In genomic region chr1:30754684-30755171, GRCh38 we compare ENCODE assay signal across 8 cellular contexts. TPM values are rescaled to one million over a fixed set of nuclear protein-coding genes. Genes with fewer than 3 reads are reported as not detected.
DNase-seq lines count a peak whose midpoint lies in the region; ATAC-seq, FAIRE-seq and TF ChIP-seq lines count a peak whose summit lies in the region.

No MANE protein-coding gene starts in this region.

- peak overlapping the region; percentile 99 for H3K4me3 Mint-ChIP-seq in activated T-helper 1 cell treated with anti-CD3 and anti-CD28 coated beads, Interleukin-12 subunit alpha, Interleukin-12 subunit beta, Interleukin-2, Interleukin-4 antibody, amounts not matched to agents 30 ng/mL and 10 ng/mL and 1 ng/mL, durations not matched to agents 14 hours and 24 hours and 36 hours

- ATAC-seq in HG03066 (IDR thresholded peaks at IDR 0.05; ENCODE audit: low read depth, unreplicated experiment) = peak; percentile 40
- peak; percentile 4 for ATAC-seq in upper lobe of right lung

- DNase-seq in stimulated activated CD4-positive, alpha-beta T cell treated with anti-CD3 and anti-CD28 coated beads, Interleukin-2, amount 100 ng/mL, for 24 hours = peak; percentile 30 to 48
- DNase-seq in stimulated activated CD4-positive, alpha-beta T cell treated with anti-CD3 and anti-CD28 coated beads, Interleukin-4, amount 100 ng/mL, for 1 hour = no peak
- no peak for DNase-seq in activated T-helper 1 cell treated with anti-CD3 and anti-CD28 coated beads, Interleukin-12 subunit alpha, Interleukin-12 subunit beta, Interleukin-2, Interleukin-4 antibody, amounts not matched to agents 30 ng/mL and 10 ng/mL and 1 ng/mL, durations not matched to agents 14 hours and 24 hours and 36 hours (ENCODE audit: low spot score)
- DNase-seq in upper lobe of right lung = no peak
- no peak for DNase-seq in COLO829 (ENCODE audit: low spot score)
- no peak for DNase-seq in urothelium cell line (ENCODE audit: low spot score)
- DNase-seq in occipital lobe (lab: John Stamatoyannopoulos, UW) = no peak

- no peak for TF ChIP-seq CTCF in upper lobe of right lung (IDR thresholded peaks at IDR 0.05)

- H3K9me3 ChIP-seq in upper lobe of right lung = no peaks in the 10 kb centered on the region

- H3K36me3 Mint-ChIP-seq in activated T-helper 1 cell treated with anti-CD3 and anti-CD28 coated beads, Interleukin-12 subunit alpha, Interleukin-12 subunit beta, Interleukin-2, Interleukin-4 antibody, amounts not matched to agents 30 ng/mL and 10 ng/mL and 1 ng/mL, durations not matched to agents 14 hours and 24 hours and 36 hours (ENCODE audit: low read depth) = peaks cover 21% of the 10 kb centered on the region

- no peaks in the 10 kb centered on the region for H3K9me3 Mint-ChIP-seq in activated T-helper 1 cell treated with anti-CD3 and anti-CD28 coated beads, Interleukin-12 subunit alpha, Interleukin-12 subunit beta, Interleukin-2, Interleukin-4 antibody, amounts not matched to agents 30 ng/mL and 10 ng/mL and 1 ng/mL, durations not matched to agents 14 hours and 24 hours and 36 hours

- H3K27me3 ChIP-seq in upper lobe of right lung = no peaks in the 10 kb centered on the region

- peaks cover 89% of the 10 kb centered on the region for H3K4me1 Mint-ChIP-seq in activated T-helper 1 cell treated with anti-CD3 and anti-CD28 coated beads, Interleukin-12 subunit alpha, Interleukin-12 subunit beta, Interleukin-2, Interleukin-4 antibody, amounts not matched to agents 30 ng/mL and 10 ng/mL and 1 ng/mL, durations not matched to agents 14 hours and 24 hours and 36 hours (ENCODE audit: low read depth)

- no peaks in the 10 kb centered on the region for H3K27me3 Mint-ChIP-seq in activated T-helper 1 cell treated with anti-CD3 and anti-CD28 coated beads, Interleukin-12 subunit alpha, Interleukin-12 subunit beta, Interleukin-2, Interleukin-4 antibody, amounts not matched to agents 30 ng/mL and 10 ng/mL and 1 ng/mL, durations not matched to agents 14 hours and 24 hours and 36 hours (ENCODE audit: insufficient read depth)

- peak overlapping the region; percentile 42 for H3K27ac Mint-ChIP-seq in activated T-helper 1 cell treated with anti-CD3 and anti-CD28 coated beads, Interleukin-12 subunit alpha, Interleukin-12 subunit beta, Interleukin-2, Interleukin-4 antibody, amounts not matched to agents 30 ng/mL and 10 ng/mL and 1 ng/mL, durations not matched to agents 14 hours and 24 hours and 36 hours

- H3K4me1 ChIP-seq in upper lobe of right lung = peaks cover 32% of the 10 kb centered on the region

- no peak for FAIRE-seq in urothelium cell line (lab: Jason Lieb, UNC)

- intact Hi-C loops in activated T-helper 1 cell treated with anti-CD3 and anti-CD28 coated beads, Interleukin-12 subunit alpha, Interleukin-12 subunit beta, Interleukin-2, Interleukin-4 antibody, amounts not matched to agents 30 ng/mL and 10 ng/mL and 1 ng/mL, durations not matched to agents 14 hours and 24 hours and 36 hours (cut with micrococcal nuclease) = loop anchor here (10.0 kb wide), 2 partner anchors 540 to 890 kb away; partner anchors contain the start of genes PEF1, SNRNP40 and ZCCHC17
- intact Hi-C loops in upper lobe of right lung (cut with DNase I) = no loop called here

- no peaks in the 10 kb centered on the region for H3K36me3 ChIP-seq in upper lobe of right lung

- peak overlapping the region; percentile 58 for H3K4me3 ChIP-seq in upper lobe of right lung

- peak overlapping the region; percentile 49 for H3K27ac ChIP-seq in upper lobe of right lung

RNA-seq across cellular contexts. Expression of gene LAPTM5, which starts 2.8 kb away (rescaled TPM):
- 199 and 214 TPM in 2 replicates for total RNA-seq in activated T-helper 1 cell treated with anti-CD3 and anti-CD28 coated beads, Interleukin-12 subunit alpha, Interleukin-12 subunit beta, Interleukin-2, Interleukin-4 antibody, amounts not matched to agents 30 ng/mL and 10 ng/mL and 1 ng/mL, durations not matched to agents 14 hours and 24 hours and 36 hours
- total RNA-seq in upper lobe of right lung = 424 TPM
- total RNA-seq in occipital lobe = 3.9 TPM

RNA-seq across cellular contexts. Expression of gene MATN1, which starts 31.3 kb away (rescaled TPM):
- total RNA-seq in activated T-helper 1 cell treated with anti-CD3 and anti-CD28 coated beads, Interleukin-12 subunit alpha, Interleukin-12 subunit beta, Interleukin-2, Interleukin-4 antibody, amounts not matched to agents 30 ng/mL and 10 ng/mL and 1 ng/mL, durations not matched to agents 14 hours and 24 hours and 36 hours = 0.42 and 0.70 TPM in 2 replicates
- not detected for total RNA-seq in upper lobe of right lung
- 0.31 TPM for total RNA-seq in occipital lobe

Comparison
In these comparisons a context has a peak if more than half of its experiments do, and no peak if none do; other contexts are left out.
1. DNase-seq: peak in stimulated activated CD4-positive, alpha-beta T cell treated with anti-CD3 and anti-CD28 coated beads, Interleukin-2, amount 100 ng/mL, for 24 hours (2 of 2); none in stimulated activated CD4-positive, alpha-beta T cell treated with anti-CD3 and anti-CD28 coated beads, Interleukin-4, amount 100 ng/mL, for 1 hour (single experiment), activated T-helper 1 cell treated with anti-CD3 and anti-CD28 coated beads, Interleukin-12 subunit alpha, Interleukin-12 subunit beta, Interleukin-2, Interleukin-4 antibody, amounts not matched to agents 30 ng/mL and 10 ng/mL and 1 ng/mL, durations not matched to agents 14 hours and 24 hours and 36 hours (single experiment), upper lobe of right lung (single experiment), COLO829 (single experiment), urothelium cell line (single experiment) and occipital lobe (single experiment).
2. RNA of gene LAPTM5, which starts 2.8 kb away (total RNA-seq): 424 TPM in upper lobe of right lung (single experiment) and 199 to 214 TPM in activated T-helper 1 cell treated with anti-CD3 and anti-CD28 coated beads, Interleukin-12 subunit alpha, Interleukin-12 subunit beta, Interleukin-2, Interleukin-4 antibody, amounts not matched to agents 30 ng/mL and 10 ng/mL and 1 ng/mL, durations not matched to agents 14 hours and 24 hours and 36 hours; 3.9 TPM in occipital lobe (single experiment); every median in the first group is over 10 times any median in the second.